Comparison of ENCODE assay signal across 20 cellular contexts in genomic region chr15:66909381-66909890, GRCh38.
DNase-seq lines count a peak whose midpoint lies in the region; ATAC-seq and TF ChIP-seq lines count a peak whose summit lies in the region.
"Had no signal": no experiment of that assay in that cellular context is flagged by ENCODE, and none has a peak within 500 bp of the region (broad histone marks: within the 10 kb centered on the region; RNA-seq: fewer than 3 reads in every experiment).

No MANE protein-coding gene starts in this region.

- no peak overlapping the region for H3K4me2 ChIP-seq in H9 (ENCODE audit: insufficient read depth, insufficient read length, low read length)
- H3K4me2 ChIP-seq in PC-3 (ENCODE audit: low read length): no peak overlapping the region

- no peak overlapping the region for H2BK20ac ChIP-seq in H9 (ENCODE audit: low read depth, low read length, poor library complexity, severe bottlenecking)

- DNase-seq in H9 (peak; percentile 12), coronary artery (ENCODE audit: low spot score) (peak; percentile 55), memory B cell (ENCODE audit: low spot score in 2 of 2) (no peak), NCI-H510A treated with DMSO at 0.1 percent for 48 hours (lab: John Stamatoyannopoulos, UW) (no peak), PC-3 (no peak)
- DNase-seq: CD8-positive, alpha-beta memory T cell; DND-41; NCI-H1105; NCI-H1436 treated with DMSO at 0.1 percent for 48 hours; NCI-H1930; NCI-H2107; NCI-H446 treated with DMSO at 0.1 percent for 48 hours; NCI-H526 treated with DMSO at 0.1 percent for 48 hours had no signal

- no peak overlapping the region for H2BK15ac ChIP-seq in H9 (ENCODE audit: low read depth, low read length)

- H3K4ac ChIP-seq in H9 (ENCODE audit: low read depth, low read length): no peak overlapping the region

- H3K9ac ChIP-seq in H9 (ENCODE audit: extremely low read depth, insufficient read length, low read length): no peak overlapping the region
- peak overlapping the region in 1 of 2 donors; percentile 18 for H3K9ac ChIP-seq in stomach smooth muscle (ENCODE audit: low read length in 2 of 2)
- no peak overlapping the region for H3K9ac ChIP-seq in PC-3 (ENCODE audit: low read length)

- intact Hi-C loops in PC-3 (cut with micrococcal nuclease): no loop called here

- no peaks in the 10 kb centered on the region for H3F3A ChIP-seq in PC-3 (ENCODE audit: low read length, unreplicated experiment)

- no peak overlapping the region for H4K5ac ChIP-seq in H9 (ENCODE audit: insufficient read length, low read depth, low read length)

- peaks cover 0 to 15% of the 10 kb centered on the region in 2 experiments; a peak in 2 of 4 replicates for H3K4me1 Mint-ChIP-seq in H9
- H3K4me1 Mint-ChIP-seq in memory B cell: peaks cover 21% of the 10 kb centered on the region

- no peak overlapping the region for H3T11ph ChIP-seq in H9 (ENCODE audit: low read length)

- no peaks in the 10 kb centered on the region; a peak in 2 of 5 replicates for H3K9me3 Mint-ChIP-seq in H9
- no peaks in the 10 kb centered on the region for H3K9me3 Mint-ChIP-seq in memory B cell

- no peaks in the 10 kb centered on the region for H3K9me2 ChIP-seq in PC-3 (replicated peaks; ENCODE audit: low read length)

- H3K27me3 ChIP-seq in H9 (ENCODE audit: insufficient read depth, low read length) (no peaks in the 10 kb centered on the region), stomach smooth muscle (ENCODE audit: control insufficient read depth in 1 of 2, insufficient read depth in 2 of 2, low read length in 2 of 2) (no peaks in the 10 kb centered on the region), PC-3 (ENCODE audit: low read length) (no peaks in the 10 kb centered on the region)
- H3K27me3 ChIP-seq: SJCRH30 had no signal

- H4K8ac ChIP-seq in H9 (replicated peaks; ENCODE audit: insufficient read length, low read depth, low read length): no peak overlapping the region

- H3K4me3 ChIP-seq in coronary artery (no peak overlapping the region), stomach smooth muscle (ENCODE audit: low read length in 2 of 2) (no peak overlapping the region), PC-3 (ENCODE audit: low read length) (no peak overlapping the region)
- H3K4me3 ChIP-seq: SJCRH30 had no signal

- no peak overlapping the region for H2AK5ac ChIP-seq in H9 (ENCODE audit: insufficient read length, low read length)

- WGBS in H9 (ENCODE audit: extremely low coverage, insufficient read length, low lambda C conversion rate): no CpG with 5 or more reads among the region's 7 CpGs

- no peaks in the 10 kb centered on the region for H3K36me3 Mint-ChIP-seq in H9 (ENCODE audit: insufficient read depth in 1 of 3, low read depth in 3 of 3)
- H3K36me3 Mint-ChIP-seq in memory B cell: no peaks in the 10 kb centered on the region
- H3K36me3 Mint-ChIP-seq: CD14-positive monocyte; CD8-positive, alpha-beta memory T cell had no signal

- H3K79me2 ChIP-seq in H9 (ENCODE audit: insufficient read depth, low read length) (no peaks in the 10 kb centered on the region), PC-3 (ENCODE audit: low read length) (no peaks in the 10 kb centered on the region)

- no peak for TF ChIP-seq CTCF in H9 (conservative IDR thresholded peaks at IDR 0.05)
- TF ChIP-seq CTCF in coronary artery (IDR thresholded peaks at IDR 0.05): no peak
- TF ChIP-seq CTCF in PC-3 (conservative IDR thresholded peaks at IDR 0.05; ENCODE audit: low read depth, low read length): no peak

- no peak overlapping the region for H3K27ac Mint-ChIP-seq in H9
- H3K27ac Mint-ChIP-seq in memory B cell: peak overlapping the region; percentile 67
- H3K27ac Mint-ChIP-seq: B cell had no signal

- H3K18ac ChIP-seq in H9 (ENCODE audit: insufficient read length, low read depth, low read length): no peak overlapping the region

- no peak overlapping the region for H2BK12ac ChIP-seq in H9 (ENCODE audit: insufficient read length, low read depth, low read length)

- H2BK5ac ChIP-seq in H9 (ENCODE audit: insufficient read length, low read length): no peak overlapping the region

- H4K91ac ChIP-seq in H9 (ENCODE audit: insufficient read length, low read depth, low read length): no peak overlapping the region

- no peaks in the 10 kb centered on the region for H3K79me1 ChIP-seq in H9 (ENCODE audit: insufficient read depth, low read depth, low read length, poor library complexity, severe bottlenecking)

- H3K27ac ChIP-seq in H9 (ENCODE audit: insufficient read length, low read depth, low read length): no peak overlapping the region
- H3K27ac ChIP-seq in coronary artery: peak overlapping the region in 1 of 2 donors; percentile 88
- peak overlapping the region; percentile 90 for H3K27ac ChIP-seq in stomach smooth muscle (ENCODE audit: low read length)
- H3K27ac ChIP-seq in PC-3 (ENCODE audit: low read length): no peak overlapping the region
- H3K27ac ChIP-seq: SJCRH30 had no signal

- POLR2A ChIA-PET in PC-3 (lab: Charles Lee; ENCODE audit: unreplicated experiment): no interaction called here

- H3K56ac ChIP-seq in H9 (ENCODE audit: insufficient read length, low read depth, low read length): no peak overlapping the region

- H3K27me3 Mint-ChIP-seq in H9 (ENCODE audit: low read depth) (peaks cover 5% of the 10 kb centered on the region), memory B cell (no peaks in the 10 kb centered on the region)

- CTCF ChIA-PET in PC-3 (lab: Charles Lee): no interaction called here

- no peaks in the 10 kb centered on the region for H3K23me2 ChIP-seq in H9 (ENCODE audit: insufficient read length, low read depth, low read length, poor library complexity, severe bottlenecking)

- no peak overlapping the region for H3K23ac ChIP-seq in H9 (ENCODE audit: insufficient read length, low read depth, low read length)

- no peaks in the 10 kb centered on the region for H3K9me3 ChIP-seq in H9 (ENCODE audit: control insufficient read depth, low read depth, low read length)
- no peaks in the 10 kb centered on the region for H3K9me3 ChIP-seq in stomach smooth muscle (ENCODE audit: control insufficient read depth in 2 of 2, low read length in 2 of 2)
- H3K9me3 ChIP-seq in PC-3 (ENCODE audit: low read length): no peaks in the 10 kb centered on the region
- H3K9me3 ChIP-seq: SJCRH30 had no signal

- ATAC-seq in memory B cell (ENCODE audit: low read depth) (no peak), HG03045 (IDR thresholded peaks at IDR 0.05; ENCODE audit: unreplicated experiment) (no peak), PC-3 (no peak), GM18861 (IDR thresholded peaks at IDR 0.05; ENCODE audit: unreplicated experiment) (no peak)
- ATAC-seq: HCT116 had no signal

- no peaks in the 10 kb centered on the region for H3K4me1 ChIP-seq in H9 (ENCODE audit: insufficient read depth, low read length)
- peaks cover 27% of the 10 kb centered on the region for H3K4me1 ChIP-seq in stomach smooth muscle (ENCODE audit: control insufficient read depth, insufficient read depth, low read length)
- H3K4me1 ChIP-seq in PC-3 (ENCODE audit: insufficient read depth, low read length): no peaks in the 10 kb centered on the region

- BruUV-seq in PC-3 (replicated peaks; lab: Mats Ljungman, UMichigan): no TSS peak

- H2AFZ ChIP-seq in H9 (ENCODE audit: low read length) (no peak overlapping the region), PC-3 (ENCODE audit: low read length) (no peak overlapping the region)

- H3K14ac ChIP-seq in H9 (ENCODE audit: insufficient read depth, low read length): no peak overlapping the region

- no peak overlapping the region for H2BK120ac ChIP-seq in H9 (ENCODE audit: low read depth, low read length, poor library complexity, severe bottlenecking)

- H4K20me1 ChIP-seq in H9 (ENCODE audit: control insufficient read depth, insufficient read depth, insufficient read length): no peaks in the 10 kb centered on the region
- no peaks in the 10 kb centered on the region for H4K20me1 ChIP-seq in PC-3 (ENCODE audit: low read length)

- H3K36me3 ChIP-seq in stomach smooth muscle (ENCODE audit: control insufficient read depth in 2 of 2, insufficient read depth in 2 of 2, low read length in 2 of 2): no peaks in the 10 kb centered on the region
- H3K36me3 ChIP-seq in PC-3 (ENCODE audit: low read depth, low read length): no peaks in the 10 kb centered on the region
- H3K36me3 ChIP-seq: SJCRH30 had no signal

- H3K4me3 Mint-ChIP-seq in H9: no peak overlapping the region
- no peak overlapping the region for H3K4me3 Mint-ChIP-seq in memory B cell
- H3K4me3 Mint-ChIP-seq: B cell; CD8-positive, alpha-beta memory T cell had no signal

Comparison
In these comparisons a context has a peak if more than half of its experiments do, and no peak if none do; other contexts are left out.
1. DNase-seq: peak in H9 (single experiment) and coronary artery (single experiment); none in memory B cell (0 of 2), NCI-H510A treated with DMSO at 0.1 percent for 48 hours (single experiment) and PC-3 (single experiment).